Comparison of ENCODE assay signal across 21 cellular contexts in the genomic region with DNA sequence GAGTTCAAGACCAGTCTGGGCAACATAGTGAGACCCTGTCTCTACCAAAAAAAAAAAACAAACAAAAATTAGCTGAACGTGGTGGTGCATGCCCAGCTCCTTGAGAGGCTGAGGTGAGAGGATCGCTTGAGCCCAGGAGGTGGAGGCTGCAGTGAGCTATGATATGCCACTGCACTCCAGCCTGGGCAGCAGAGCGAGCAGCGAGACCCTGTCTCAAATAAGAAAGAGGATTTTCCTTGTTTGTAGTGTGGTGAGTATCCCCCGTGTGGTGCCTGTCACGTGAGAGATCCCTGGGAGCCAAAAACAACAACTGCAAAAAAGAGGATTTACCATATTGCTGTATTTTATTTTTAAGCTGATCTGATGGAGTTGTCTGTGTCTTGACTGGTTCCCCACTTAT.
DNase-seq lines count a peak whose midpoint lies in the region; ATAC-seq, FAIRE-seq and TF ChIP-seq lines count a peak whose summit lies in the region.
"Had no signal": no experiment of that assay in that cellular context is flagged by ENCODE, and none has a peak within 500 bp of the region (broad histone marks: within the 10 kb centered on the region; RNA-seq: fewer than 3 reads in every experiment).

No MANE protein-coding gene starts in this region.

- no peak overlapping the region for H3K4me3 Mint-ChIP-seq in activated T-cell treated with anti-CD3 and anti-CD28 coated beads, Interleukin-2, amount 50 U/mL, for 24 hours
- peak overlapping the region; percentile 8 for H3K4me3 Mint-ChIP-seq in memory B cell
- H3K4me3 Mint-ChIP-seq in stimulated activated memory B cell treated with anti-CD40 and anti-IgM and Interleukin-4, amounts not matched to agents 10 μg/mL and 1 μg/mL and 100 μg/mL, for 72 hours, result no peak overlapping the region
- no peak overlapping the region for H3K4me3 Mint-ChIP-seq in stimulated activated naive CD8-positive, alpha-beta T cell treated with anti-CD3 and anti-CD28 coated beads, Interleukin-15, amount 100 ng/mL, for 72 hours
- H3K4me3 Mint-ChIP-seq: CD14-positive monocyte had no signal

- no peaks in the 10 kb centered on the region for H3K9me3 Mint-ChIP-seq in activated T-cell treated with anti-CD3 and anti-CD28 coated beads, Interleukin-2, amount 50 U/mL, for 24 hours
- H3K9me3 Mint-ChIP-seq in memory B cell, result no peaks in the 10 kb centered on the region
- no peaks in the 10 kb centered on the region for H3K9me3 Mint-ChIP-seq in stimulated activated memory B cell treated with anti-CD40 and anti-IgM and Interleukin-4, amounts not matched to agents 10 μg/mL and 1 μg/mL and 100 μg/mL, for 72 hours
- H3K9me3 Mint-ChIP-seq in stimulated activated naive CD8-positive, alpha-beta T cell treated with anti-CD3 and anti-CD28 coated beads, Interleukin-15, amount 100 ng/mL, for 72 hours, result no peaks in the 10 kb centered on the region

- no peaks in the 10 kb centered on the region for H3K27me3 Mint-ChIP-seq in activated T-cell treated with anti-CD3 and anti-CD28 coated beads, Interleukin-2, amount 50 U/mL, for 24 hours
- H3K27me3 Mint-ChIP-seq in memory B cell, result no peaks in the 10 kb centered on the region
- no peaks in the 10 kb centered on the region for H3K27me3 Mint-ChIP-seq in stimulated activated memory B cell treated with anti-CD40 and anti-IgM and Interleukin-4, amounts not matched to agents 10 μg/mL and 1 μg/mL and 100 μg/mL, for 72 hours
- H3K27me3 Mint-ChIP-seq in stimulated activated naive CD8-positive, alpha-beta T cell treated with anti-CD3 and anti-CD28 coated beads, Interleukin-15, amount 100 ng/mL, for 72 hours, result no peaks in the 10 kb centered on the region

- peaks cover 49% of the 10 kb centered on the region for H3K36me3 Mint-ChIP-seq in activated T-cell treated with anti-CD3 and anti-CD28 coated beads, Interleukin-2, amount 50 U/mL, for 24 hours (ENCODE audit: low read depth)
- H3K36me3 Mint-ChIP-seq in memory B cell, result peaks cover 28% of the 10 kb centered on the region
- peaks cover 28% of the 10 kb centered on the region for H3K36me3 Mint-ChIP-seq in stimulated activated memory B cell treated with anti-CD40 and anti-IgM and Interleukin-4, amounts not matched to agents 10 μg/mL and 1 μg/mL and 100 μg/mL, for 72 hours

- peak; percentile 6 for FAIRE-seq in H54 (lab: Jason Lieb, UNC)
- FAIRE-seq: G401.6, GM18507, H1 had no signal

- no peak for TF ChIP-seq POLR2A in H54 (IDR thresholded peaks at IDR 0.05; ENCODE audit: low read depth, low read length)

- ATAC-seq in memory B cell (ENCODE audit: low read depth) (no peak), GM21360 (IDR thresholded peaks at IDR 0.05; ENCODE audit: unreplicated experiment) (no peak)
- no peak for ATAC-seq in stimulated activated memory B cell treated with anti-CD40 and anti-IgM and Interleukin-4, amounts not matched to agents 10 μg/mL and 1 μg/mL and 100 μg/mL, for 72 hours
- ATAC-seq in stimulated activated naive CD8-positive, alpha-beta T cell treated with anti-CD3 and anti-CD28 coated beads, Interleukin-15, amount 100 ng/mL, for 72 hours, result no peak
- ATAC-seq: SK-N-SH treated with all-trans-retinoic acid at 6 μM for 48 hours had no signal

- DNase-seq in activated T-cell treated with anti-CD3 and anti-CD28 coated beads, Interleukin-2, amount 50 U/mL, for 24 hours, result no peak
- DNase-seq in activated T-cell treated with anti-CD3 and anti-CD28 coated beads for 4 hours (no peak), H54 (ENCODE audit: insufficient read length, low spot score) (no peak), memory B cell (ENCODE audit: low spot score in 2 of 2) (no peak), T-helper 1 cell (no peak)
- DNase-seq in stimulated activated naive CD8-positive, alpha-beta T cell treated with anti-CD3 and anti-CD28 coated beads, Interleukin-15, amount 100 ng/mL, for 72 hours, result no peak
- DNase-seq: Karpas-422, MV-4-11, NCI-H1105 treated with DMSO at 0.1 percent for 48 hours, NCI-H2029 treated with DMSO at 0.1 percent for 48 hours, NCI-H345, NCI-H524, NCI-H82, Peyer's patch had no signal

- H3K27ac Mint-ChIP-seq in activated T-cell treated with anti-CD3 and anti-CD28 coated beads, Interleukin-2, amount 50 U/mL, for 24 hours, result peak overlapping the region; percentile 14
- peak overlapping the region; percentile 51 for H3K27ac Mint-ChIP-seq in memory B cell
- H3K27ac Mint-ChIP-seq in stimulated activated memory B cell treated with anti-CD40 and anti-IgM and Interleukin-4, amounts not matched to agents 10 μg/mL and 1 μg/mL and 100 μg/mL, for 72 hours, result peak overlapping the region; percentile 73
- no peak overlapping the region for H3K27ac Mint-ChIP-seq in stimulated activated naive CD8-positive, alpha-beta T cell treated with anti-CD3 and anti-CD28 coated beads, Interleukin-15, amount 100 ng/mL, for 72 hours
- H3K27ac Mint-ChIP-seq: CD14-positive monocyte had no signal

- H3K4me1 Mint-ChIP-seq in activated T-cell treated with anti-CD3 and anti-CD28 coated beads, Interleukin-2, amount 50 U/mL, for 24 hours (ENCODE audit: low read depth), result peaks cover 84% of the 10 kb centered on the region
- H3K4me1 Mint-ChIP-seq in memory B cell, result peaks cover 49% of the 10 kb centered on the region
- peaks cover 75% of the 10 kb centered on the region for H3K4me1 Mint-ChIP-seq in stimulated activated memory B cell treated with anti-CD40 and anti-IgM and Interleukin-4, amounts not matched to agents 10 μg/mL and 1 μg/mL and 100 μg/mL, for 72 hours
- peaks cover 71% of the 10 kb centered on the region for H3K4me1 Mint-ChIP-seq in stimulated activated naive CD8-positive, alpha-beta T cell treated with anti-CD3 and anti-CD28 coated beads, Interleukin-15, amount 100 ng/mL, for 72 hours

Comparison
In these comparisons a context has a peak if more than half of its experiments do, and no peak if none do; other contexts are left out.
1. H3K27ac Mint-ChIP-seq: peak in activated T-cell treated with anti-CD3 and anti-CD28 coated beads, Interleukin-2, amount 50 U/mL, for 24 hours (single experiment), memory B cell (single experiment) and stimulated activated memory B cell treated with anti-CD40 and anti-IgM and Interleukin-4, amounts not matched to agents 10 μg/mL and 1 μg/mL and 100 μg/mL, for 72 hours (single experiment); none in stimulated activated naive CD8-positive, alpha-beta T cell treated with anti-CD3 and anti-CD28 coated beads, Interleukin-15, amount 100 ng/mL, for 72 hours (0 of 2).